In the genomic region with DNA sequence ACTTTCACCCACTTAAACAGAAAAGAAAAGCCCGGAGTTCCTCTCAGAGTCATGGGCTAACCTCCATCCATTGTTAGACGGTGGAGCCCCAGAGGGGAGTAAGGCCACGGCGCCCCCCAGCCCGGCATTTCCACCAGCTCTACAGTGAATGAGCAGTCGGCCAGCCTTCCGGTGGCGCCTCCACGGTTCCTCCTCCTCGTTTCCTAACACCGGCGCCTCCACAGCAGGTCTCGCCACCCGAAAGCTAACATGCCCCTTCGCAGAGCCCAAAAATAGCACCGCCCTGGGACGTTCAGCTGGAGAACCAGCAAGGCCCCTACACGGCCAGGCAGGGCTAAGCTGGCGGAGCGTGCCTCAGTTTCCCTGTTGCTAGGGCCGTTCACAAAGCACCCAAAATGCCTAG, we compare ENCODE assay signal across 8 cellular contexts. TPM values are rescaled to one million over a fixed set of nuclear protein-coding genes. Genes with fewer than 3 reads are reported as not detected.
DNase-seq lines count a peak whose midpoint lies in the region; ATAC-seq and TF ChIP-seq lines count a peak whose summit lies in the region.

No MANE protein-coding gene starts in this region.

- whole genome bisulfite sequencing in trophoblast cell (ENCODE audit: extremely low coverage, insufficient coverage, insufficient read length), result no CpG with 5 or more reads among the region's 21 CpGs

- peak overlapping the region; percentile 27 for H2BK120ac ChIP-seq in trophoblast cell (ENCODE audit: insufficient read depth, low read length, poor library complexity)

- peak overlapping the region; percentile 6 for H4K12ac ChIP-seq in trophoblast cell (ENCODE audit: low read depth, low read length)

- H2AFZ ChIP-seq in trophoblast cell (ENCODE audit: insufficient read depth, low read length, poor library complexity), result peak overlapping the region; percentile 53

- peaks cover 16 to 47% of the 10 kb centered on the region in 2 donors for H3K36me3 Mint-ChIP-seq in activated naive CD4-positive, alpha-beta T cell treated with anti-CD3 and anti-CD28 coated beads, Interleukin-2, amount 50 U/mL, for 72 hours

- H3K36me3 ChIP-seq in SJSA1 (peaks cover 3% of the 10 kb centered on the region; the same call in 1 of the 2 replicates), cardiac muscle cell (no peaks in the 10 kb centered on the region), trophoblast cell (ENCODE audit: control insufficient read depth in 1 of 2, insufficient read depth in 2 of 2, low read length in 2 of 2) (no peaks in the 10 kb centered on the region)

- peak overlapping the region; percentile 76 for H3K18ac ChIP-seq in trophoblast cell (ENCODE audit: low read length)

- H3K4me1 ChIP-seq in SJSA1 (replicated peaks) (peaks cover 12% of the 10 kb centered on the region), cardiac muscle cell (ENCODE audit: low read depth) (peaks cover 20% of the 10 kb centered on the region), trophoblast cell (ENCODE audit: control insufficient read depth in 1 of 2, insufficient read depth in 2 of 2, low read length in 2 of 2) (peaks cover 0 to 11% of the 10 kb centered on the region in 2 experiments)

- H2BK5ac ChIP-seq in trophoblast cell (ENCODE audit: low read depth, low read length, poor library complexity), result peak overlapping the region; percentile 95

- peak overlapping the region; percentile 88 to 97 for H3K27ac Mint-ChIP-seq in activated naive CD4-positive, alpha-beta T cell treated with anti-CD3 and anti-CD28 coated beads, Interleukin-2, amount 50 U/mL, for 72 hours

- H3K9ac ChIP-seq in trophoblast cell (ENCODE audit: low read length), result peak overlapping the region; percentile 81

- H3K4me3 ChIP-seq in SJSA1 (peak overlapping the region; percentile 85), cardiac muscle cell (peak overlapping the region; percentile 85), trophoblast cell (ENCODE audit: low read depth, low read length) (peak overlapping the region; percentile 88)

- peak overlapping the region; percentile 96 for H4K8ac ChIP-seq in trophoblast cell (ENCODE audit: low read depth, low read length)

- H3K23ac ChIP-seq in trophoblast cell (ENCODE audit: low read length), result no peak overlapping the region

- H3K79me2 ChIP-seq in trophoblast cell (ENCODE audit: control insufficient read depth, insufficient read depth, low read length, poor library complexity), result peaks cover 11% of the 10 kb centered on the region

- peaks cover 0 to 6% of the 10 kb centered on the region in 2 donors for H3K9me3 Mint-ChIP-seq in activated naive CD4-positive, alpha-beta T cell treated with anti-CD3 and anti-CD28 coated beads, Interleukin-2, amount 50 U/mL, for 72 hours

- no peak for TF ChIP-seq CTCF in cardiac muscle cell (IDR thresholded peaks at IDR 0.05; ENCODE audit: low read depth, low read length)

- peak overlapping the region; percentile 72 for H3K27ac ChIP-seq in SJSA1
- peak overlapping the region; percentile 88 for H3K27ac ChIP-seq in cardiac muscle cell
- H3K27ac ChIP-seq in trophoblast cell (ENCODE audit: low read depth, low read length), result peak overlapping the region; percentile 91

- H3K4me2 ChIP-seq in trophoblast cell (ENCODE audit: low read length), result peak overlapping the region; percentile 85

- H3K9me3 ChIP-seq in SJSA1 (replicated peaks) (no peaks in the 10 kb centered on the region), cardiac muscle cell (ENCODE audit: low read depth) (no peaks in the 10 kb centered on the region), trophoblast cell (ENCODE audit: insufficient read depth, low read depth, low read length) (no peaks in the 10 kb centered on the region)

- DNase-seq in NCI-H2227 (lab: John Stamatoyannopoulos, UW; ENCODE audit: unreplicated experiment) (peak; percentile 15), NCI-H2227 treated with DMSO at 0.1 percent for 48 hours (lab: John Stamatoyannopoulos, UW) (no peak), SJSA1 (ENCODE audit: low read depth in 1 of 2, low spot score in 2 of 2) (peak; percentile 54 to 64), cardiac muscle cell (ENCODE audit: low read depth in 1 of 2, low spot score in 1 of 2) (peak; percentile 49 to 62), trophoblast cell (no peak), NCI-H2107 treated with DMSO at 0.1 percent for 48 hours (lab: John Stamatoyannopoulos, UW; ENCODE audit: unreplicated experiment) (no peak), middle frontal gyrus (ENCODE audit: extremely low spot score, low spot score) (no peak)
- peak; percentile 39 to 60 for DNase-seq in activated naive CD4-positive, alpha-beta T cell treated with anti-CD3 and anti-CD28 coated beads, Interleukin-2, amount 50 U/mL, for 72 hours (ENCODE audit: low spot score in 2 of 2)

- H3K27me3 ChIP-seq in SJSA1 (replicated peaks) (peaks cover 6% of the 10 kb centered on the region), cardiac muscle cell (no peaks in the 10 kb centered on the region), trophoblast cell (ENCODE audit: insufficient read depth, low read length) (no peaks in the 10 kb centered on the region)

- peak; percentile 2 to 21 for ATAC-seq in activated naive CD4-positive, alpha-beta T cell treated with anti-CD3 and anti-CD28 coated beads, Interleukin-2, amount 50 U/mL, for 72 hours

- peak overlapping the region; percentile 28 for H3K14ac ChIP-seq in trophoblast cell (ENCODE audit: low read length)

- H4K91ac ChIP-seq in trophoblast cell (ENCODE audit: low read depth, low read length), result peak overlapping the region; percentile 87

- H3K4ac ChIP-seq in trophoblast cell (ENCODE audit: low read depth, low read length), result peak overlapping the region; percentile 72

- peaks cover 14% of the 10 kb centered on the region for H3K79me1 ChIP-seq in trophoblast cell (ENCODE audit: low read length)

- H2AK5ac ChIP-seq in trophoblast cell (ENCODE audit: low read length), result peak overlapping the region; percentile 8

- no peak overlapping the region for H2BK12ac ChIP-seq in trophoblast cell (ENCODE audit: low read length)

RNA-seq across cellular contexts. Expression of gene MMD, which starts 0.9 kb away (rescaled TPM):
- 46.9 and 51.2 TPM in 2 replicates for total RNA-seq in SJSA1 (2014; rRNA removed; shearing (Covaris generic))
- total RNA-seq in activated naive CD4-positive, alpha-beta T cell treated with anti-CD3 and anti-CD28 coated beads, Interleukin-2, amount 50 U/mL, for 72 hours, result 10 to 100 TPM; 15.7 to 23.7 TPM
- total RNA-seq in cardiac muscle cell, result 65.3 and 112 TPM in 2 replicates
- polyA plus RNA-seq in cardiac muscle cell, result 85.0 and 112 TPM in 2 replicates
- 52.1 and 57.7 TPM in 2 replicates for polyA plus RNA-seq in trophoblast cell (2013)

Comparison
In these comparisons a context has a peak if more than half of its experiments do, and no peak if none do; other contexts are left out.
1. DNase-seq: peak in NCI-H2227 (single experiment), SJSA1 (2 of 2), activated naive CD4-positive, alpha-beta T cell treated with anti-CD3 and anti-CD28 coated beads, Interleukin-2, amount 50 U/mL, for 72 hours (2 of 2) and cardiac muscle cell (2 of 2); none in NCI-H2227 treated with DMSO at 0.1 percent for 48 hours (single experiment), trophoblast cell (0 of 2), NCI-H2107 treated with DMSO at 0.1 percent for 48 hours (single experiment) and middle frontal gyrus (single experiment).
2. Peak in every context shown above with its lines, with median percentiles within 50 percentile points of each other: H3K27ac ChIP-seq and H3K4me3 ChIP-seq.